22 cellular contexts compared by ENCODE assay signal in genomic region chr2:38154395-38154794, GRCh38.
A peak's percentile ranks its signal among the peaks of the same experiment; 100 is the strongest.
DNase-seq lines count a peak whose midpoint lies in the region; ATAC-seq and TF ChIP-seq lines count a peak whose summit lies in the region.
"Had no signal": no experiment of that assay in that cellular context is flagged by ENCODE, and none has a peak within 500 bp of the region (broad histone marks: within the 10 kb centered on the region; RNA-seq: fewer than 3 reads in every experiment).

No MANE protein-coding gene starts in this region.

- ATAC-seq in heart right ventricle (no peak), Right ventricle myocardium superior (ENCODE audit: poor library complexity) (no peak), GM21447 (IDR thresholded peaks at IDR 0.05; ENCODE audit: unreplicated experiment) (no peak)
- ATAC-seq: HepG2, Panc1 had no signal

- H3K4me2 ChIP-seq in smooth muscle cell: peak overlapping the region; percentile 7

- H3K27me3 ChIP-seq in heart right ventricle (peaks cover 0 to 2% (median 0%) of the 10 kb centered on the region in 7 donors), smooth muscle cell (ENCODE audit: low read depth) (no peaks in the 10 kb centered on the region)

- 55 to 65% methylated on average over 2 of the region's 2 CpGs for WGBS in heart right ventricle, 2 donors
- WGBS in smooth muscle cell (ENCODE audit: low lambda C conversion rate): 56% methylated on average over 2 of the region's 2 CpGs

- H3K9ac ChIP-seq in smooth muscle cell (ENCODE audit: low read depth): no peak overlapping the region

- H3K9me3 ChIP-seq in heart right ventricle: no peaks in the 10 kb centered on the region
- H3K9me3 ChIP-seq in smooth muscle cell (replicated peaks; ENCODE audit: low read depth): no peaks in the 10 kb centered on the region
- H3K9me3 ChIP-seq: SJCRH30 had no signal

- TF ChIP-seq CTCF in heart right ventricle (IDR thresholded peaks at IDR 0.05) (no peak), VCaP (conservative IDR thresholded peaks at IDR 0.05) (no peak), fibroblast of pulmonary artery (IDR thresholded peaks at IDR 0.05; ENCODE audit: low read length, missing control alignments) (no peak), smooth muscle cell (IDR thresholded peaks at IDR 0.05; ENCODE audit: borderline replicate concordance, insufficient read depth, poor library complexity, severe bottlenecking) (no peak)

- H3K4me3 ChIP-seq in heart right ventricle (no peak overlapping the region), fibroblast of pulmonary artery (replicated peaks; ENCODE audit: low read depth, low read length) (no peak overlapping the region), smooth muscle cell (no peak overlapping the region)
- H3K4me3 ChIP-seq: SJCRH30 had no signal

- H3K36me3 ChIP-seq in heart right ventricle (no peaks in the 10 kb centered on the region), smooth muscle cell (ENCODE audit: low read depth) (no peaks in the 10 kb centered on the region)
- H3K36me3 ChIP-seq: SJCRH30 had no signal

- intact Hi-C loops in heart right ventricle (cut with DNase I): no loop called here
- intact Hi-C loops in Right ventricle myocardium superior (cut with DNase I): no loop called here

- peak overlapping the region; percentile 7 for H2AFZ ChIP-seq in smooth muscle cell (ENCODE audit: low read depth)

- peaks cover 0 to 40% (median 10%) of the 10 kb centered on the region in 9 donors for H3K4me1 ChIP-seq in heart right ventricle
- no peaks in the 10 kb centered on the region for H3K4me1 ChIP-seq in smooth muscle cell (ENCODE audit: low read depth)
- H3K4me1 ChIP-seq: SJCRH30 had no signal

- H3K79me2 ChIP-seq in smooth muscle cell (ENCODE audit: low read depth): no peaks in the 10 kb centered on the region

- no peaks in the 10 kb centered on the region for H4K20me1 ChIP-seq in smooth muscle cell (ENCODE audit: low read depth)

- H3K27ac ChIP-seq in heart right ventricle (peak overlapping the region in 7 of 10 donors; percentile 49 to 85 (median 61)), VCaP (peak overlapping the region; percentile 95), smooth muscle cell (ENCODE audit: low read depth) (peak overlapping the region; percentile 71)
- H3K27ac ChIP-seq: SJCRH30 had no signal

- DNase-seq in heart right ventricle (no peak), Right ventricle myocardium superior (no peak), fibroblast of pulmonary artery (ENCODE audit: low read depth) (peak; percentile 33), smooth muscle cell (lab: John Stamatoyannopoulos, UW; ENCODE audit: unreplicated experiment) (no peak), hypothalamus (lab: John Stamatoyannopoulos, UW) (no peak), GOT3 (lab: John Stamatoyannopoulos, UW) (no peak)
- DNase-seq: AML-193, DMS53, GDM1, HFFc6, KG1, NCI-H1105 treated with DMSO at 0.1 percent for 48 hours, NCI-H1694, NCI-H2081, NCI-H2171, NCI-H345, NCI-H524, SJCRH30 had no signal

- H3F3A ChIP-seq in smooth muscle cell (ENCODE audit: low read depth): no peaks in the 10 kb centered on the region
